1 cellular context compared by ENCODE assay signal in the genomic region with DNA sequence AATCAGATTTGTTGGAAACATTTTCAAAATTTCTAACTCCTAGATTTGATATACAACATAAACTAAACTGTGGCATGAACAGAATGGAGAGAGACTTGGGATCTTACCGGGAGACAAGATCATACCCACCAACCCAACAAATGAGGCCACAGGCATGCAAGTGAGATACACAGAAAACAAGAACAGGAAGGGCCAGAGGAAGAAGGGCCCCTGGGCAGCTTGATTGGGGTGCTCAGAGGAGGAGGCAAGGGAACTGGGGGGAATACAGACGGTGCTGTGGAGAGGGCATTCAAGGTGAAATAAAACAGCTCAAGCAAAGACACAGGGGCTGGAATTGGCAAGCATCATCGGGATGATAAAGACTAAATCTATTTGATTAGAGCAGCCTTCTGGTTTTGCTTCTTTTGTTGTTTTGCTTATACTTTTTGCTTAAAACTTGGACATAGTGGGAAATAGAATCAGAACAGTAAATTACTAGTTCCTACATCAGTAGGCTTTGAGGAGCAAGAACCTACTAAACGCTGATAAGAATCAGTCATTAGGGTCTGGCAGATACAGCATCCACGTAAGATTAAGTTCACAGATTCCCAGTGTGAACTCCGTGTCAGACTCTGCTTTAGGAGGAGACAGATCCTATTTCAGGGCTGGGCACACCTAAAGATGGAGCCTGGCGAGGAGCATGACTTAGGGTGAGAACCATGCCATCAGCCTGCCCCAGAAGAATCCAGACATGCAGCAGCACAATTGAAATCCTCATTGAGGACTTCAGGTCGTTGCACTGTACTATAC.
TF ChIP-seq lines count a peak whose summit lies in the region.

No MANE protein-coding gene starts in this region.

TF ChIP-seq in IMR-90, 13 proteins besides CTCF, POLR2A, EP300 and RAD21:
- no peak for TF ChIP-seq SMC3 (IDR thresholded peaks at IDR 0.05; ENCODE audit: low read depth, low read length)
- TF ChIP-seq NFE2L2 (IDR thresholded peaks at IDR 0.05; ENCODE audit: low read depth, low read length): no peak
- no peak for TF ChIP-seq MAZ (IDR thresholded peaks at IDR 0.05; ENCODE audit: borderline replicate concordance, low read depth, low read length)
- TF ChIP-seq BHLHE40 (IDR thresholded peaks at IDR 0.05; ENCODE audit: low read depth, low read length): no peak
- no peak for TF ChIP-seq MAFK (IDR thresholded peaks at IDR 0.05; ENCODE audit: low read depth, low read length)
- no peak for TF ChIP-seq CEBPB (IDR thresholded peaks at IDR 0.05; ENCODE audit: low read depth, low read length)
- TF ChIP-seq CHD1 (IDR thresholded peaks at IDR 0.05; ENCODE audit: low read depth, low read length): no peak
- no peak for TF ChIP-seq MXI1 (IDR thresholded peaks at IDR 0.05; ENCODE audit: borderline replicate concordance, low read depth, low read length)
- no peak for TF ChIP-seq RCOR1 (IDR thresholded peaks at IDR 0.05; ENCODE audit: insufficient replicate concordance, low read length)
- TF ChIP-seq, protein P1, sequence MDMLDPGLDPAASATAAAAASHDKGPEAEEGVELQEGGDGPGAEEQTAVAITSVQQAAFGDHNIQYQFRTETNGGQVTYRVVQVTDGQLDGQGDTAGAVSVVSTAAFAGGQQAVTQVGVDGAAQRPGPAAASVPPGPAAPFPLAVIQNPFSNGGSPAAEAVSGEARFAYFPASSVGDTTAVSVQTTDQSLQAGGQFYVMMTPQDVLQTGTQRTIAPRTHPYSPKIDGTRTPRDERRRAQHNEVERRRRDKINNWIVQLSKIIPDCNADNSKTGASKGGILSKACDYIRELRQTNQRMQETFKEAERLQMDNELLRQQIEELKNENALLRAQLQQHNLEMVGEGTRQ (IDR thresholded peaks at IDR 0.05; ENCODE audit: low read depth, low read length): no peak
TF ChIP-seq in IMR-90: peak in this region for 0.
